ENCODE assay signal across 1 cellular context in genomic region chr19:53868892-53869804, GRCh38.
TF ChIP-seq lines count a peak whose summit lies in the region.

No MANE protein-coding gene starts in this region.

TF ChIP-seq in HEK293, 187 proteins besides CTCF, POLR2A, EP300 and RAD21 (continued from another document and continues in another):
- no peak for TF ChIP-seq ZBTB44 (tag by site-specific recombination; IDR thresholded peaks at IDR 0.05)
- peak; percentile 54 for TF ChIP-seq ZBTB48 (tag by site-specific recombination; IDR thresholded peaks at IDR 0.05)
- no peak for TF ChIP-seq HOXD13 (CRISPR knock-in tag; IDR thresholded peaks at IDR 0.05; ENCODE audit: borderline replicate concordance)
- peak; percentile 97 for TF ChIP-seq EGR2 (tag by site-specific recombination; IDR thresholded peaks at IDR 0.05; ENCODE audit: low read depth)
- no peak for TF ChIP-seq ZNF366 (tag by site-specific recombination; conservative IDR thresholded peaks at IDR 0.05)
- peak; percentile 92 for TF ChIP-seq SP3 (tag by site-specific recombination; IDR thresholded peaks at IDR 0.05)
- TF ChIP-seq RBAK (tag by site-specific recombination; IDR thresholded peaks at IDR 0.05), result no peak
- no peak for TF ChIP-seq GLI4 (tag by site-specific recombination; IDR thresholded peaks at IDR 0.05)
- no peak for TF ChIP-seq ZNF785 (tag by site-specific recombination; IDR thresholded peaks at IDR 0.05)
- TF ChIP-seq ZNF394 (tag by site-specific recombination; IDR thresholded peaks at IDR 0.05; ENCODE audit: borderline replicate concordance), result 0 out of 2 replicates have a peak, but pooled peaks have one; percentile 33
- TF ChIP-seq ZNF221 (tag by site-specific recombination; IDR thresholded peaks at IDR 0.05; ENCODE audit: borderline replicate concordance), result no peak
- 0 out of 2 replicates have a peak, but pooled peaks have one; percentile 8 for TF ChIP-seq ZNF660 (tag by site-specific recombination; IDR thresholded peaks at IDR 0.05)
- TF ChIP-seq SALL2 (tag by site-specific recombination; IDR thresholded peaks at IDR 0.05; ENCODE audit: borderline replicate concordance), result no peak
- no peak for TF ChIP-seq ZNF416 (tag by site-specific recombination; IDR thresholded peaks at IDR 0.05)
- TF ChIP-seq ZSCAN4 (tag by site-specific recombination; IDR thresholded peaks at IDR 0.05), result no peak
- no peak for TF ChIP-seq ZNF37A (tag by site-specific recombination; IDR thresholded peaks at IDR 0.05)
- no peak for TF ChIP-seq ZNF148 (tag by site-specific recombination; IDR thresholded peaks at IDR 0.05; ENCODE audit: borderline replicate concordance)
- no peak for TF ChIP-seq ZBTB7A (tag by site-specific recombination; IDR thresholded peaks at IDR 0.05; ENCODE audit: low read depth)
- TF ChIP-seq ZBTB10 (tag by site-specific recombination; IDR thresholded peaks at IDR 0.05), result peak; percentile 82
- no peak for TF ChIP-seq ZNF23 (tag by site-specific recombination; IDR thresholded peaks at IDR 0.05; ENCODE audit: borderline replicate concordance)
- peak; percentile 96 for TF ChIP-seq ZNF335 (tag by site-specific recombination; conservative IDR thresholded peaks at IDR 0.05)
- TF ChIP-seq GLIS2 (tag by site-specific recombination; IDR thresholded peaks at IDR 0.05), result peak; percentile 70
- no peak for TF ChIP-seq ZNF138 (tag by site-specific recombination; IDR thresholded peaks at IDR 0.05; ENCODE audit: borderline replicate concordance)
- TF ChIP-seq ZXDB (tag by site-specific recombination; IDR thresholded peaks at IDR 0.05), result peak; percentile 78
- no peak for TF ChIP-seq ZNF530 (tag by site-specific recombination; IDR thresholded peaks at IDR 0.05; ENCODE audit: low read depth)
- TF ChIP-seq ZBTB21 (tag by site-specific recombination; IDR thresholded peaks at IDR 0.05), result no peak
- no peak for TF ChIP-seq ZNF518A (tag by site-specific recombination; conservative IDR thresholded peaks at IDR 0.05; ENCODE audit: low read depth)
- no peak for TF ChIP-seq ZNF140 (tag by site-specific recombination; IDR thresholded peaks at IDR 0.05)
- no peak for TF ChIP-seq ZNF324 (tag by site-specific recombination; IDR thresholded peaks at IDR 0.05)
- TF ChIP-seq ZNF266 (tag by site-specific recombination; IDR thresholded peaks at IDR 0.05; ENCODE audit: low read depth), result no peak
- TF ChIP-seq ZNF248 (tag by site-specific recombination; IDR thresholded peaks at IDR 0.05), result no peak
- TF ChIP-seq ZNF146 (tag by site-specific recombination; IDR thresholded peaks at IDR 0.05), result no peak
- TF ChIP-seq ZNF404 (tag by site-specific recombination; IDR thresholded peaks at IDR 0.05), result no peak
- peak; percentile 76 for TF ChIP-seq SP2 (tag by site-specific recombination; IDR thresholded peaks at IDR 0.05)
- TF ChIP-seq BCL11A (tag by site-specific recombination; IDR thresholded peaks at IDR 0.05; ENCODE audit: low read depth), result no peak
- no peak for TF ChIP-seq ZSCAN16 (tag by site-specific recombination; IDR thresholded peaks at IDR 0.05)
- no peak for TF ChIP-seq ZNF658 (tag by site-specific recombination; IDR thresholded peaks at IDR 0.05)
- TF ChIP-seq ZBTB6 (tag by site-specific recombination; IDR thresholded peaks at IDR 0.05), result 0 out of 2 replicates have a peak, but pooled peaks have one; percentile 22
- TF ChIP-seq HIC1 (tag by site-specific recombination; IDR thresholded peaks at IDR 0.05), result peak; percentile 77; the same call in 1 of the 2 replicates
- no peak for TF ChIP-seq ZNF132 (tag by site-specific recombination; IDR thresholded peaks at IDR 0.05; ENCODE audit: borderline replicate concordance)
- no peak for TF ChIP-seq ZNF624 (tag by site-specific recombination; IDR thresholded peaks at IDR 0.05)
- no peak for TF ChIP-seq ZNF488 (tag by site-specific recombination; IDR thresholded peaks at IDR 0.05)
- 0 out of 2 replicates have a peak, but pooled peaks have one; percentile 12 for TF ChIP-seq IKZF3 (tag by site-specific recombination; IDR thresholded peaks at IDR 0.05)
- TF ChIP-seq ELK4 (IDR thresholded peaks at IDR 0.05; ENCODE audit: borderline replicate concordance, low read depth, low read length), result peak; percentile 70; the same call in 1 of the 2 replicates
- TF ChIP-seq ZNF571 (tag by site-specific recombination; IDR thresholded peaks at IDR 0.05), result no peak
- no peak for TF ChIP-seq ZNF114 (tag by site-specific recombination; IDR thresholded peaks at IDR 0.05)
